Comparison of ENCODE assay signal across 20 cellular contexts in genomic region chr18:23756590-23757540, GRCh38.
DNase-seq lines count a peak whose midpoint lies in the region; ATAC-seq and TF ChIP-seq lines count a peak whose summit lies in the region.
"Had no signal": no experiment of that assay in that cellular context is flagged by ENCODE, and none has a peak within 500 bp of the region (broad histone marks: within the 10 kb centered on the region; RNA-seq: fewer than 3 reads in every experiment).

No MANE protein-coding gene starts in this region.

- no peaks in the 10 kb centered on the region for H4K20me1 ChIP-seq in H9 (ENCODE audit: control insufficient read depth, insufficient read depth, insufficient read length)

- H4K8ac ChIP-seq in H9 (replicated peaks; ENCODE audit: insufficient read length, low read depth, low read length) (no peak overlapping the region), mesendoderm (ENCODE audit: low read depth, low read length) (no peak overlapping the region)

- H4K5ac ChIP-seq in H9 (ENCODE audit: insufficient read length, low read depth, low read length) (no peak overlapping the region), mesendoderm (ENCODE audit: low read length) (no peak overlapping the region)

- no peak for TF ChIP-seq POLR2A in esophagus muscularis mucosa (IDR thresholded peaks at IDR 0.05; ENCODE audit: low read depth)

- H3K4me3 ChIP-seq in esophagus muscularis mucosa (no peak overlapping the region), mesendoderm (ENCODE audit: low read length) (no peak overlapping the region), lower lobe of right lung (no peak overlapping the region)
- H3K4me3 ChIP-seq: HAP-1, MG63, PC-9 had no signal

- H3K9ac ChIP-seq in H9 (ENCODE audit: extremely low read depth, insufficient read length, low read length): no peak overlapping the region
- no peak overlapping the region for H3K9ac ChIP-seq in mesendoderm (ENCODE audit: low read length)

- no peak overlapping the region for H3T11ph ChIP-seq in H9 (ENCODE audit: low read length)

- H3K36me3 Mint-ChIP-seq in H9 (ENCODE audit: insufficient read depth in 1 of 3, low read depth in 3 of 3) (no peaks in the 10 kb centered on the region; a peak in 1 of 7 replicates), endothelial cell (ENCODE audit: low read depth, unreplicated experiment) (no peaks in the 10 kb centered on the region)

- H3K36me3 ChIP-seq in esophagus muscularis mucosa: peaks cover 0 to 13% (median 0%) of the 10 kb centered on the region in 4 donors
- H3K36me3 ChIP-seq in mesendoderm (ENCODE audit: control insufficient read depth, insufficient read depth, low read length): no peaks in the 10 kb centered on the region
- H3K36me3 ChIP-seq in lower lobe of right lung: no peaks in the 10 kb centered on the region
- H3K36me3 ChIP-seq: HAP-1 had no signal

- H4K91ac ChIP-seq in H9 (ENCODE audit: insufficient read length, low read depth, low read length): no peak overlapping the region

- no peak overlapping the region for H2BK20ac ChIP-seq in H9 (ENCODE audit: low read depth, low read length, poor library complexity, severe bottlenecking)

- no peak for TF ChIP-seq EP300 in esophagus muscularis mucosa (IDR thresholded peaks at IDR 0.05)

- no peaks in the 10 kb centered on the region; the same call in 1 of the 2 replicates for H3K79me2 ChIP-seq in H9 (ENCODE audit: insufficient read depth, low read length)
- no peaks in the 10 kb centered on the region for H3K79me2 ChIP-seq in mesendoderm (ENCODE audit: control insufficient read depth, insufficient read depth, low read length)

- H3K4me3 Mint-ChIP-seq in H9 (no peak overlapping the region), endothelial cell (ENCODE audit: unreplicated experiment) (no peak overlapping the region)

- no peaks in the 10 kb centered on the region for H3K27me3 ChIP-seq in H9 (ENCODE audit: insufficient read depth, low read length)
- no peaks in the 10 kb centered on the region for H3K27me3 ChIP-seq in esophagus muscularis mucosa
- no peaks in the 10 kb centered on the region for H3K27me3 ChIP-seq in mesendoderm (ENCODE audit: insufficient read depth, low read length, poor library complexity)
- no peaks in the 10 kb centered on the region for H3K27me3 ChIP-seq in lower lobe of right lung (ENCODE audit: low read depth)
- H3K27me3 ChIP-seq: MG63 had no signal

- H2AK5ac ChIP-seq in H9 (ENCODE audit: insufficient read length, low read length) (no peak overlapping the region), mesendoderm (ENCODE audit: low read length) (no peak overlapping the region)

- no peaks in the 10 kb centered on the region; a peak in 1 of 5 replicates for H3K9me3 Mint-ChIP-seq in H9
- no peaks in the 10 kb centered on the region for H3K9me3 Mint-ChIP-seq in endothelial cell (ENCODE audit: unreplicated experiment)

- DNase-seq in H9: peak; percentile 55
- DNase-seq in esophagus muscularis mucosa (ENCODE audit: extremely low spot score): peak; percentile 79
- peak; percentile 52 for DNase-seq in mesendoderm
- DNase-seq in lower lobe of right lung: no peak
- DNase-seq in endothelial cell (ENCODE audit: low spot score): no peak
- no peak for DNase-seq in midbrain (lab: John Stamatoyannopoulos, UW)
- DNase-seq: ACHN, DND-41, Kasumi-1, MG63, NCI-H1048, NCI-H1436 treated with DMSO at 0.1 percent for 48 hours, NCI-H2029, NCI-H524 treated with DMSO at 0.1 percent for 48 hours, PC-9, SIG-M5 had no signal

- no peaks in the 10 kb centered on the region for H3K23me2 ChIP-seq in H9 (ENCODE audit: insufficient read length, low read depth, low read length, poor library complexity, severe bottlenecking)

- H3K4me2 ChIP-seq in H9 (ENCODE audit: insufficient read depth, insufficient read length, low read length): no peak overlapping the region
- no peak overlapping the region for H3K4me2 ChIP-seq in mesendoderm (ENCODE audit: low read length)
- H3K4me2 ChIP-seq: PC-9 had no signal

- H2BK5ac ChIP-seq in H9 (ENCODE audit: insufficient read length, low read length): no peak overlapping the region
- no peak overlapping the region for H2BK5ac ChIP-seq in mesendoderm (ENCODE audit: low read length)

- peak overlapping the region; percentile 76 for H3K18ac ChIP-seq in H9 (ENCODE audit: insufficient read length, low read depth, low read length)
- H3K18ac ChIP-seq in mesendoderm (ENCODE audit: low read length): no peak overlapping the region

- H3K27me3 Mint-ChIP-seq in H9 (ENCODE audit: low read depth) (peaks cover 7% of the 10 kb centered on the region; the same call in 1 of the 2 replicates), endothelial cell (ENCODE audit: unreplicated experiment) (peaks cover 1% of the 10 kb centered on the region)

- H3K23ac ChIP-seq in H9 (ENCODE audit: insufficient read length, low read depth, low read length) (no peak overlapping the region), mesendoderm (ENCODE audit: low read length) (no peak overlapping the region)

- H3K4me1 ChIP-seq in H9 (ENCODE audit: insufficient read depth, low read length): no peaks in the 10 kb centered on the region
- peaks cover 0 to 18% (median 17%) of the 10 kb centered on the region in 4 donors for H3K4me1 ChIP-seq in esophagus muscularis mucosa
- no peaks in the 10 kb centered on the region for H3K4me1 ChIP-seq in mesendoderm (ENCODE audit: control insufficient read depth, low read depth, low read length)
- H3K4me1 ChIP-seq in lower lobe of right lung: no peaks in the 10 kb centered on the region
- H3K4me1 ChIP-seq: HAP-1 had no signal

- no peaks in the 10 kb centered on the region for H3K9me3 ChIP-seq in H9 (ENCODE audit: control insufficient read depth, low read depth, low read length)
- H3K9me3 ChIP-seq in esophagus muscularis mucosa: no peaks in the 10 kb centered on the region
- no peaks in the 10 kb centered on the region for H3K9me3 ChIP-seq in lower lobe of right lung
- H3K9me3 ChIP-seq: HAP-1, MG63 had no signal

- H2BK120ac ChIP-seq in H9 (ENCODE audit: low read depth, low read length, poor library complexity, severe bottlenecking): no peak overlapping the region
- no peak overlapping the region for H2BK120ac ChIP-seq in mesendoderm (ENCODE audit: low read depth, low read length)

- no CpG with 5 or more reads among the region's 35 CpGs for WGBS in H9 (ENCODE audit: extremely low coverage, insufficient read length, low lambda C conversion rate)
- WGBS in esophagus muscularis mucosa: 84% methylated on average over 18 of the region's 35 CpGs
- WGBS in mesendoderm (ENCODE audit: extremely low coverage, insufficient coverage, low lambda C conversion rate): no CpG with 5 or more reads among the region's 35 CpGs

- no peak overlapping the region for H2BK12ac ChIP-seq in H9 (ENCODE audit: insufficient read length, low read depth, low read length)

- no peak overlapping the region for H3K56ac ChIP-seq in H9 (ENCODE audit: insufficient read length, low read depth, low read length)
- no peak overlapping the region for H3K56ac ChIP-seq in mesendoderm (ENCODE audit: low read length)

- ATAC-seq in lower lobe of right lung: no peak
- no peak for ATAC-seq in GM19023 (IDR thresholded peaks at IDR 0.05; ENCODE audit: unreplicated experiment)

- H3K27ac ChIP-seq in H9 (ENCODE audit: insufficient read length, low read depth, low read length): no peak overlapping the region
- H3K27ac ChIP-seq in esophagus muscularis mucosa (replicated peaks in 1 of 4): no peak overlapping the region
- H3K27ac ChIP-seq in mesendoderm (ENCODE audit: low read depth, low read length): no peak overlapping the region
- H3K27ac ChIP-seq in lower lobe of right lung: no peak overlapping the region
- H3K27ac ChIP-seq: C4-2B, PC-9, RWPE1 had no signal

- H3K4me1 Mint-ChIP-seq in H9 (peaks cover 6 to 10% of the 10 kb centered on the region in 2 experiments), endothelial cell (ENCODE audit: unreplicated experiment) (no peaks in the 10 kb centered on the region)

- H2BK15ac ChIP-seq in H9 (ENCODE audit: low read depth, low read length) (no peak overlapping the region), mesendoderm (replicated peaks; ENCODE audit: low read depth) (no peak overlapping the region)

- H3K27ac Mint-ChIP-seq in H9 (no peak overlapping the region), endothelial cell (ENCODE audit: unreplicated experiment) (no peak overlapping the region)

- intact Hi-C loops in esophagus muscularis mucosa (cut with DNase I) (no loop called here), lower lobe of right lung (cut with DNase I) (no loop called here)

- H3K4ac ChIP-seq in H9 (ENCODE audit: low read depth, low read length) (no peak overlapping the region), mesendoderm (ENCODE audit: low read depth, low read length) (no peak overlapping the region)

- TF ChIP-seq CTCF in H9 (conservative IDR thresholded peaks at IDR 0.05) (no peak), esophagus muscularis mucosa (IDR thresholded peaks at IDR 0.05) (no peak), lower lobe of right lung (IDR thresholded peaks at IDR 0.05) (no peak), endothelial cell (IDR thresholded peaks at IDR 0.05; ENCODE audit: unreplicated experiment) (no peak)

- no peak overlapping the region for H2AFZ ChIP-seq in H9 (ENCODE audit: low read length)
- H2AFZ ChIP-seq: PC-9 had no signal

- H3K14ac ChIP-seq in H9 (ENCODE audit: insufficient read depth, low read length): peak overlapping the region; percentile 77; the same call in 1 of the 2 replicates

- H3K79me1 ChIP-seq in H9 (ENCODE audit: insufficient read depth, low read depth, low read length, poor library complexity, severe bottlenecking) (no peaks in the 10 kb centered on the region), mesendoderm (ENCODE audit: low read length) (no peaks in the 10 kb centered on the region)

Comparison
In these comparisons a context has a peak if more than half of its experiments do, and no peak if none do; other contexts are left out.
1. DNase-seq: peak in H9 (single experiment), esophagus muscularis mucosa (single experiment) and mesendoderm (single experiment); none in lower lobe of right lung (single experiment), endothelial cell (single experiment) and midbrain (single experiment).